In the genomic region with DNA sequence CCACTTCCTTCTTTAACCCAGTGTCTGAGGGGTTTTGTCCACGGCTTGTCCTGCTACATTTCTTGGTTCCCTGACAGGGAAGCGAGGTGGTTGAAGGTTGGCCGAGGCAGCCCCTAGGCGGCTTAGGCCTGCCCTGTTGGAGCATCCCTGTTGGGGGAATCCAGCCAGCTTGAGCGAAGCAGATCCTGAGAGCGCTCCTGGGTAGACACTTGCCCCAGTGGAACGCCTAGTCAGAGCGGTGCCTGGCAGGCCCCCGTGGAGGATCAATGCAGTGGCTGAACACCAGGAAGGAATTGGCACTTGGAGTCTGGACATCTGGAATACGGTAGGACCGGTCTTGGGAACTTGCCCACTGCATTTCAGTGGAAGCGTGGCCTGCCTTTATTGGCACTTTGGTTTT, we compare ENCODE assay signal across 34 cellular contexts.
"Had no signal": no experiment of that assay in that cellular context is flagged by ENCODE, and none has a peak within 500 bp of the region (broad histone marks: within the 10 kb centered on the region; RNA-seq: fewer than 3 reads in every experiment).

No MANE protein-coding gene starts in this region.

- H3K36me3 ChIP-seq: MG63 had no signal

- H3K27me3 ChIP-seq: MG63 had no signal

- H3K4me3 ChIP-seq: MG63 had no signal

- DNase-seq: Karpas-422, Kasumi-1, MG63, MM.1S, MV-4-11, NCI-H1048, NCI-H1092, NCI-H1092 treated with DMSO at 0.1 percent for 48 hours, NCI-H1105, NCI-H1105 treated with DMSO at 0.1 percent for 48 hours, NCI-H1417, NCI-H1417 treated with DMSO at 0.1 percent for 48 hours, NCI-H1436, NCI-H1436 treated with DMSO at 0.1 percent for 48 hours, NCI-H146, NCI-H1694, NCI-H187, NCI-H187 treated with DMSO at 0.1 percent for 48 hours, NCI-H1930, NCI-H2029, NCI-H2029 treated with DMSO at 0.1 percent for 48 hours, NCI-H2081, NCI-H2081 treated with DMSO at 0.1 percent for 48 hours, NCI-H2107, NCI-H2171, NCI-H2171 treated with DMSO at 0.1 percent for 48 hours, NCI-H2227 treated with DMSO at 0.1 percent for 48 hours, NCI-H226, NCI-H345, NCI-H446, NCI-H446 treated with DMSO at 0.1 percent for 48 hours, NCI-H510A, NCI-H510A treated with DMSO at 0.1 percent for 48 hours, NCI-H524 had no signal
